ENCODE assay signal across 25 cellular contexts in genomic region chr7:39515556-39516228, GRCh38.
"Had no signal": no experiment of that assay in that cellular context is flagged by ENCODE, and none has a peak within 500 bp of the region (broad histone marks: within the 10 kb centered on the region; RNA-seq: fewer than 3 reads in every experiment).

No MANE protein-coding gene starts in this region.

- DNase-seq: activated CD4-positive, alpha-beta memory T cell treated with anti-CD3 and anti-CD28 coated beads, Interleukin-2, amount 10 ng/mL, durations not matched to agents 7 days and 5 days; activated CD4-positive, alpha-beta T cell treated with anti-CD3 and anti-CD28 coated beads for 1 hour; activated CD4-positive, alpha-beta T cell treated with anti-CD3 and anti-CD28 coated beads for 4 hours; activated CD4-positive, alpha-beta T cell treated with anti-CD3 and anti-CD28 coated beads, Interleukin-2, amount 10 ng/mL, durations not matched to agents 7 days and 5 days; activated CD4-positive, alpha-beta T cell treated with anti-CD3 and anti-CD28 coated beads, Interleukin-2, amount 50 U/mL, for 4 hours; activated CD8-positive, alpha-beta memory T cell treated with anti-CD3 and anti-CD28 coated beads, Interleukin-2, amount 50 U/mL, for 48 hours; activated gamma-delta T cell; activated naive CD4-positive, alpha-beta T cell; activated naive CD4-positive, alpha-beta T cell treated with anti-CD3 and anti-CD28 coated beads, Interleukin-2, amount 10 ng/mL, durations not matched to agents 7 days and 5 days; activated naive CD8-positive, alpha-beta T cell treated with anti-CD3 and anti-CD28 coated beads, Interleukin-2, amount 10 ng/mL, durations not matched to agents 7 days and 5 days; activated T-cell treated with anti-CD3 and anti-CD28 coated beads for 4 hours; activated T-cell treated with anti-CD3 and anti-CD28 coated beads, Interleukin-2, amount 50 U/mL, for 24 hours; activated T-cell treated with anti-CD3 and anti-CD28 coated beads, Interleukin-2, amount 50 U/mL, for 72 hours; brain microvascular endothelial cell; colonic mucosa; effector CD8-positive, alpha-beta T cell; esophagus squamous epithelium; foreskin melanocyte; heart right ventricle; T-helper 2 cell had no signal

- H3K27ac ChIP-seq: brain microvascular endothelial cell, colonic mucosa, epithelial cell of prostate, esophagus squamous epithelium, gastroesophageal sphincter, heart right ventricle, VCaP had no signal

- H3K4me1 ChIP-seq: colonic mucosa, gastroesophageal sphincter had no signal

- H3K36me3 ChIP-seq: brain microvascular endothelial cell, colonic mucosa, esophagus squamous epithelium, gastroesophageal sphincter, heart right ventricle had no signal

- H3K27me3 ChIP-seq: brain microvascular endothelial cell, colonic mucosa, esophagus squamous epithelium, gastroesophageal sphincter had no signal

- H3K4me3 ChIP-seq: colonic mucosa, esophagus squamous epithelium, gastroesophageal sphincter, heart right ventricle had no signal

- ATAC-seq: activated naive CD4-positive, alpha-beta T cell treated with anti-CD3 and anti-CD28 coated beads, Interleukin-2, amount 50 U/mL, for 72 hours; activated T-cell treated with anti-CD3 and anti-CD28 coated beads, Interleukin-2, amount 50 U/mL, for 72 hours; gastroesophageal sphincter; heart right ventricle; WTC11 had no signal

- H3K9me3 ChIP-seq: colonic mucosa, esophagus squamous epithelium, gastroesophageal sphincter had no signal
